ENCODE assay signal across 17 cellular contexts in genomic region chr2:240383871-240384700, GRCh38.
"Had no signal": no experiment of that assay in that cellular context is flagged by ENCODE, and none has a peak within 500 bp of the region (broad histone marks: within the 10 kb centered on the region; RNA-seq: fewer than 3 reads in every experiment).

No MANE protein-coding gene starts in this region.

- H3K36me3 Mint-ChIP-seq: activated CD8-positive, alpha-beta memory T cell treated with anti-CD3 and anti-CD28 coated beads, Interleukin-2, amount 10 ng/mL, durations not matched to agents 7 days and 5 days; activated naive CD8-positive, alpha-beta T cell treated with anti-CD3 and anti-CD28 coated beads for 36 hours; naive thymus-derived CD8-positive, alpha-beta T cell had no signal

- H3K9me3 Mint-ChIP-seq: activated T-cell treated with anti-CD3 and anti-CD28 coated beads, Interleukin-2, amount 50 U/mL, for 4 hours had no signal

- H3K27ac ChIP-seq: cardiac muscle cell, colonic mucosa, epithelial cell of prostate, ovary had no signal

- DNase-seq: activated CD4-positive, alpha-beta T cell treated with anti-CD3 and anti-CD28 coated beads, Interleukin-2, amount 50 U/mL, for 48 hours; activated CD4-positive, CD25-positive, alpha-beta regulatory T cell treated with anti-CD3 and anti-CD28 coated beads, Interleukin-2, amount 50 U/mL, for 72 hours; activated CD8-positive, alpha-beta memory T cell treated with anti-CD3 and anti-CD28 coated beads, Interleukin-2, amount 10 ng/mL, durations not matched to agents 7 days and 5 days; activated gamma-delta T cell; activated naive CD8-positive, alpha-beta T cell treated with anti-CD3 and anti-CD28 coated beads for 36 hours; activated T-cell treated with anti-CD3 and anti-CD28 coated beads, Interleukin-2, amount 50 U/mL, for 4 hours; colonic mucosa; effector CD4-positive, alpha-beta T cell; hippocampal formation; kidney glomerular epithelial cell; mammary epithelial cell; T-helper 9 cell had no signal

- H3K9me3 ChIP-seq: colonic mucosa, ovary had no signal

- H3K27me3 ChIP-seq: cardiac muscle cell, colonic mucosa, ovary, tibial nerve had no signal

- ATAC-seq: activated CD8-positive, alpha-beta memory T cell treated with anti-CD3 and anti-CD28 coated beads, Interleukin-2, amount 10 ng/mL, durations not matched to agents 7 days and 5 days; activated T-cell treated with anti-CD3 and anti-CD28 coated beads, Interleukin-2, amount 50 U/mL, for 4 hours; naive thymus-derived CD8-positive, alpha-beta T cell had no signal

- H3K27me3 Mint-ChIP-seq: activated naive CD8-positive, alpha-beta T cell treated with anti-CD3 and anti-CD28 coated beads for 36 hours had no signal

- H3K4me3 ChIP-seq: cardiac muscle cell, colonic mucosa, ovary had no signal

- H3K4me1 Mint-ChIP-seq: activated CD8-positive, alpha-beta memory T cell treated with anti-CD3 and anti-CD28 coated beads, Interleukin-2, amount 10 ng/mL, durations not matched to agents 7 days and 5 days; naive thymus-derived CD8-positive, alpha-beta T cell had no signal

- H3K4me1 ChIP-seq: colonic mucosa had no signal

- H3K36me3 ChIP-seq: cardiac muscle cell, colonic mucosa, ovary, tibial nerve had no signal

- H3K4me3 Mint-ChIP-seq: activated CD8-positive, alpha-beta memory T cell treated with anti-CD3 and anti-CD28 coated beads, Interleukin-2, amount 10 ng/mL, durations not matched to agents 7 days and 5 days; activated naive CD8-positive, alpha-beta T cell treated with anti-CD3 and anti-CD28 coated beads for 36 hours; activated T-cell treated with anti-CD3 and anti-CD28 coated beads, Interleukin-2, amount 50 U/mL, for 4 hours; naive thymus-derived CD8-positive, alpha-beta T cell had no signal

- H3K27ac Mint-ChIP-seq: activated CD8-positive, alpha-beta memory T cell treated with anti-CD3 and anti-CD28 coated beads, Interleukin-2, amount 10 ng/mL, durations not matched to agents 7 days and 5 days; activated naive CD8-positive, alpha-beta T cell treated with anti-CD3 and anti-CD28 coated beads for 36 hours; naive thymus-derived CD8-positive, alpha-beta T cell had no signal
